ENCODE assay signal across 20 cellular contexts in genomic region chr7:28745351-28745750, GRCh38.
DNase-seq lines count a peak whose midpoint lies in the region; ATAC-seq, FAIRE-seq and TF ChIP-seq lines count a peak whose summit lies in the region.
"Had no signal": no experiment of that assay in that cellular context is flagged by ENCODE, and none has a peak within 500 bp of the region (broad histone marks: within the 10 kb centered on the region; RNA-seq: fewer than 3 reads in every experiment).

No MANE protein-coding gene starts in this region.

- H3K4me3 ChIP-seq in bronchial epithelial cell (ENCODE audit: low read depth, low read length) (no peak overlapping the region), heart left ventricle (no peak overlapping the region), tibial nerve (no peak overlapping the region)
- H3K4me3 ChIP-seq: MG63 had no signal

- peak overlapping the region in 3 of 12 donors; percentile 8 to 49 (median 30) for H3K27ac ChIP-seq in heart left ventricle
- H3K27ac ChIP-seq in temporal lobe (ENCODE audit: low read depth, low read length): peak overlapping the region; percentile 58
- peak overlapping the region in 1 of 4 donors; percentile 8 for H3K27ac ChIP-seq in tibial nerve

- no peak for TF ChIP-seq POLR2A in heart left ventricle (IDR thresholded peaks at IDR 0.05)
- no peak for TF ChIP-seq POLR2A in tibial nerve (IDR thresholded peaks at IDR 0.05)

- no peak for TF ChIP-seq CTCF in bronchial epithelial cell (IDR thresholded peaks at IDR 0.05; ENCODE audit: insufficient read depth, low read length, severe bottlenecking)
- TF ChIP-seq CTCF in heart left ventricle (IDR thresholded peaks at IDR 0.05): no peak
- no peak for TF ChIP-seq CTCF in tibial nerve (IDR thresholded peaks at IDR 0.05)

- H3K27me3 ChIP-seq in bronchial epithelial cell (ENCODE audit: control insufficient read depth, insufficient read depth, low read length) (no peaks in the 10 kb centered on the region), heart left ventricle (no peaks in the 10 kb centered on the region), tibial nerve (no peaks in the 10 kb centered on the region)
- H3K27me3 ChIP-seq: MG63 had no signal

- FAIRE-seq in bronchial epithelial cell (lab: Jason Lieb, UNC): peak; percentile 81

- H3K4me1 ChIP-seq in heart left ventricle: peaks cover 0 to 39% (median 26%) of the 10 kb centered on the region in 12 donors
- peaks cover 0 to 45% (median 2%) of the 10 kb centered on the region in 4 donors for H3K4me1 ChIP-seq in tibial nerve

- TF ChIP-seq EP300 in tibial nerve (IDR thresholded peaks at IDR 0.05): no peak

- no peak for DNase-seq in bronchial epithelial cell (ENCODE audit: low read depth)
- DNase-seq in heart left ventricle: peak in 4 of 5 donors; percentile 43 to 72 (median 48)
- peak; percentile 28 for DNase-seq in midbrain (lab: John Stamatoyannopoulos, UW)
- DNase-seq in tibial nerve (ENCODE audit: low spot score in 2 of 2): no peak
- no peak for DNase-seq in stimulated activated CD8-positive, alpha-beta memory T cell treated with anti-CD3 and anti-CD28 coated beads, Interleukin-4, amount 100 ng/mL, for 48 hours
- DNase-seq: ACHN; AML-193; COR-L47; H7; IMR-90; Karpas-422; MG63; NCI-H1105; NCI-H1694 treated with DMSO at 0.1 percent for 48 hours; NCI-H345; NCI-H526; NK-92 treated with Interleukin-12 subunit alpha and Interleukin-12 subunit beta, amount 100 ng/mL, for 24 hours; SIG-M5 had no signal

- WGBS in heart left ventricle, 4 donors: 37 to 44% (median 41%) methylated on average over 2 to 3 of the region's 3 CpGs
- WGBS in tibial nerve, 2 donors: 75 to 84% methylated on average over 3 of the region's 3 CpGs

- no peaks in the 10 kb centered on the region for H3K36me3 ChIP-seq in bronchial epithelial cell (ENCODE audit: control insufficient read depth, insufficient read depth, low read length)
- H3K36me3 ChIP-seq in heart left ventricle: no peaks in the 10 kb centered on the region
- no peaks in the 10 kb centered on the region for H3K36me3 ChIP-seq in tibial nerve

- ATAC-seq in heart left ventricle (peak; percentile 79 to 94 (median 88)), GM21390 (IDR thresholded peaks at IDR 0.05; ENCODE audit: unreplicated experiment) (no peak)

- H3K9me3 ChIP-seq in heart left ventricle: no peaks in the 10 kb centered on the region
- no peaks in the 10 kb centered on the region for H3K9me3 ChIP-seq in tibial nerve
- H3K9me3 ChIP-seq: MG63 had no signal

- intact Hi-C loops in heart left ventricle (cut with DNase I): no loop called here

Comparison
In these comparisons a context has a peak if more than half of its experiments do, and no peak if none do; other contexts are left out.
1. DNase-seq: peak in heart left ventricle (4 of 5) and midbrain (single experiment); none in bronchial epithelial cell (single experiment), tibial nerve (0 of 2) and stimulated activated CD8-positive, alpha-beta memory T cell treated with anti-CD3 and anti-CD28 coated beads, Interleukin-4, amount 100 ng/mL, for 48 hours (single experiment).